In genomic region chr9:76912631-76913275, GRCh38 we compare ENCODE assay signal across 11 cellular contexts.
DNase-seq lines count a peak whose midpoint lies in the region; ATAC-seq and TF ChIP-seq lines count a peak whose summit lies in the region.
"Had no signal": no experiment of that assay in that cellular context is flagged by ENCODE, and none has a peak within 500 bp of the region (broad histone marks: within the 10 kb centered on the region; RNA-seq: fewer than 3 reads in every experiment).

No MANE protein-coding gene starts in this region.

- POLR2A ChIA-PET in RWPE1 (lab: Yijun Ruan, JAX; ENCODE audit: low non-redundant PET): no interaction called here
- POLR2A ChIA-PET in GM10248 (lab: Yijun Ruan, JAX): no interaction called here

- no peak overlapping the region for H3K27ac ChIP-seq in RWPE1
- H3K27ac ChIP-seq: ovary had no signal

- peak; percentile 58 for ATAC-seq in HG02870 (IDR thresholded peaks at IDR 0.05; ENCODE audit: unreplicated experiment)
- no peak for ATAC-seq in HG03460 (IDR thresholded peaks at IDR 0.05; ENCODE audit: unreplicated experiment)

- CTCF ChIA-PET in RWPE1 (lab: Yijun Ruan, JAX) (interaction anchor here (0.7 to 1.0 kb wide), 2 partner anchors 75 to 86 kb away, joined by 3 read pairs; no protein-coding TSS in a partner anchor), GM10248 (lab: Yijun Ruan, JAX) (interaction anchor here (1.4 to 1.5 kb wide), 2 partner anchors 9 to 17 kb away, joined by 3 to 4 read pairs; no protein-coding TSS in a partner anchor)

- peak; percentile 58 for DNase-seq in DMS153 (lab: John Stamatoyannopoulos, UW)
- DNase-seq in RWPE1 (ENCODE audit: low spot score): peak; percentile 31
- DNase-seq in glomerular visceral epithelial cell (ENCODE audit: extremely low spot score): peak; percentile 75
- no peak for DNase-seq in COR-L47 (lab: John Stamatoyannopoulos, UW)
- no peak for DNase-seq in GM10248 (ENCODE audit: extremely low spot score)
- DNase-seq in NCI-H1092 (lab: John Stamatoyannopoulos, UW): no peak
- DNase-seq: GOT3, NCI-H446 treated with DMSO at 0.1 percent for 48 hours, ovary had no signal

- no peak for TF ChIP-seq CTCF in RWPE1 (conservative IDR thresholded peaks at IDR 0.05; ENCODE audit: low read depth)
- no peak for TF ChIP-seq CTCF in GM10248 (IDR thresholded peaks at IDR 0.05; ENCODE audit: control extremely low read depth, extremely low read depth, low read depth, missing control alignments)

Comparison
In these comparisons a context has a peak if more than half of its experiments do, and no peak if none do; other contexts are left out.
1. DNase-seq: peak in DMS153 (single experiment), RWPE1 (single experiment) and glomerular visceral epithelial cell (single experiment); none in COR-L47 (single experiment), GM10248 (single experiment) and NCI-H1092 (single experiment).